In the genomic region with DNA sequence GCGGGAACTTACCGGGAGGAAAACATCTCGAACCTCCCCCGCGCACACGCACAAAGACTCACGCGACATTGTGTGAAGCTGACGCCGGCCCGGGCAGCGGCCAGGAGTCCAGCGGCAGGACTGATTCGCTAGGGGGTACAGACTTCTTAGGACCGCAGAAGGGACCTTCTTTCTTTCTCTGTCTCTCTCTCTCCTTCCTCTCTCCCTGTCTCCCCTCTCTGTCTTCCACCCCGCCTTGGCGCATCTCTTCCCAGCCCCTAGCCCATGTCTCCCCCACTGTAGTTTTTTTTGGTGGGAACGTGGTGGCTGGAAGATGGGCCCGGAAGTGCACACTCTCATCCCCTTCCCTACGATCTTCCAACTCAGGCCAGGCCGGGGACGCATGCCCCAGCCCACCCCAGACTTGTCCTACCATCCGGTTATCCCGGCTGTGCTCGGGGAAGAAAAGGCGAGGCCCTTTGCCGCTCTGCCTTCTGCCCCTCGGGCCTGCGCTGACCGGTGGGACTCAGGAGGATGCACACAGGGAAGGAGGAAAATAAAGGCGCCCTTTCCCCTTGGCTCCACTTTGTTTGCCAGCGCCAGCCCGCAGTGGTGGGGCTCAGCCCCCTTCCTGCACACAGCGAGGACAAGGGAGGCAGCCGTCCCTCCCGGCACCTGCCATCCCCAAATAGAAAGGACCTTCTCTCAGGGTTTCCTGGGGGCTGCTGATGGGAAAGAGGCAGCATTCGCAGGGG, we compare ENCODE assay signal across 11 cellular contexts. TPM values are rescaled to one million over a fixed set of nuclear protein-coding genes. Genes with fewer than 3 reads are reported as not detected.
DNase-seq lines count a peak whose midpoint lies in the region; ATAC-seq and TF ChIP-seq lines count a peak whose summit lies in the region.
"Had no signal": no experiment of that assay in that cellular context is flagged by ENCODE, and none has a peak within 500 bp of the region (broad histone marks: within the 10 kb centered on the region; RNA-seq: fewer than 3 reads in every experiment).

No MANE protein-coding gene starts in this region.

- peaks cover 18% of the 10 kb centered on the region for H3K4me1 Mint-ChIP-seq in endothelial cell (ENCODE audit: unreplicated experiment)

- CTCF ChIA-PET in RWPE1 (lab: Yijun Ruan, JAX) = no interaction called here

- H3K27ac Mint-ChIP-seq in endothelial cell (ENCODE audit: unreplicated experiment) = no peak overlapping the region

- no peak overlapping the region for H3K27ac ChIP-seq in RWPE1
- H3K27ac ChIP-seq: 22Rv1, SJCRH30 had no signal

- no peaks in the 10 kb centered on the region for H3K9me3 Mint-ChIP-seq in endothelial cell (ENCODE audit: unreplicated experiment)

- DNase-seq in DMS79 treated with DMSO at 0.1 percent for 48 hours (lab: John Stamatoyannopoulos, UW) (peak; percentile 6), DMS79 (lab: John Stamatoyannopoulos, UW) (no peak), NCI-H526 (lab: John Stamatoyannopoulos, UW) (peak; percentile 30 to 86), endothelial cell (ENCODE audit: low spot score) (no peak), posterior vena cava (ENCODE audit: low spot score) (peak; percentile 58), RWPE1 (ENCODE audit: low spot score) (no peak)
- DNase-seq: SJCRH30 had no signal

- TF ChIP-seq CTCF in endothelial cell (IDR thresholded peaks at IDR 0.05; ENCODE audit: unreplicated experiment) (no peak), RWPE1 (conservative IDR thresholded peaks at IDR 0.05; ENCODE audit: low read depth) (no peak)

- ATAC-seq in HG02759 (IDR thresholded peaks at IDR 0.05; ENCODE audit: unreplicated experiment) = no peak
- no peak for ATAC-seq in HG03460 (IDR thresholded peaks at IDR 0.05; ENCODE audit: unreplicated experiment)

- no peaks in the 10 kb centered on the region for H3K36me3 Mint-ChIP-seq in endothelial cell (ENCODE audit: low read depth, unreplicated experiment)

- H3K4me3 Mint-ChIP-seq in endothelial cell (ENCODE audit: unreplicated experiment) = peak overlapping the region; percentile 83

- POLR2A ChIA-PET in RWPE1 (lab: Yijun Ruan, JAX; ENCODE audit: low non-redundant PET) = no interaction called here

- H3K27me3 Mint-ChIP-seq in endothelial cell (ENCODE audit: unreplicated experiment) = peaks cover 37% of the 10 kb centered on the region

- intact Hi-C loops in posterior vena cava (cut with DNase I) = no loop called here

RNA-seq across cellular contexts. Expression of a gene that starts 1.4 kb away (rescaled TPM):
- total RNA-seq in endothelial cell (ENCODE audit: unreplicated experiment) (2.1 TPM), posterior vena cava (under 1 TPM; 0.14 to 0.19 TPM)
- total RNA-seq: HT1080 had no signal

Comparison
In these comparisons a context has a peak if more than half of its experiments do, and no peak if none do; other contexts are left out.
1. DNase-seq: peak in DMS79 treated with DMSO at 0.1 percent for 48 hours (single experiment), NCI-H526 (2 of 2) and posterior vena cava (single experiment); none in DMS79 (single experiment), endothelial cell (single experiment) and RWPE1 (single experiment).